ENCODE assay signal across 8 cellular contexts in the genomic region with DNA sequence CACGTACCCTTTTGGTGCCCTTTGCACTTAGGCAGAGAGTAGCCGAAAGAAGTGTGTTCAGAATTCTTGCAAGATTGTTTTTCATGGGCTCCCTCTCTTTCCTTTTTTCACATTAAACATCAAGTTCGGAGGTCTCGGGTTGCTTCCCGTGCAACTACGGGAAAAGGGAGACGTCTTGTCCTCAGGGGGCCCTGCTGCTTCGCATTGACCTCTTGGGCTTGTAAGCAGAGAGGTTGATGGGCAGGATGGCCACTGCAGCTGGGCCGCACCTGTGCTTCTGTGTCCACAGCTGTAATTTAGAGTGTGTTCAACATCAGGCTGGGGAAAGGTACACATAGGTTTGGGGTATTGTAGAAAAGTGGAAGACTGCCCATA.
DNase-seq lines count a peak whose midpoint lies in the region; ATAC-seq and TF ChIP-seq lines count a peak whose summit lies in the region.

No MANE protein-coding gene starts in this region.

- no TSS peak for BruUV-seq in MCF 10A (replicated peaks; lab: Mats Ljungman, UMichigan)

- no peak overlapping the region for H3K27ac Mint-ChIP-seq in MCF 10A (ENCODE audit: low read depth, unreplicated experiment)
- H3K27ac Mint-ChIP-seq in naive B cell = peak overlapping the region in 2 of 6 donors; percentile 42 to 66

- CTCF ChIA-PET in MCF 10A (lab: Yijun Ruan, JAX) = no interaction called here

- H3K4me3 ChIP-seq in breast epithelium = peak overlapping the region; percentile 54 to 81 (median 62)
- peak overlapping the region; percentile 45 for H3K4me3 ChIP-seq in ectodermal cell (ENCODE audit: insufficient read depth, low read depth, low read length)
- H3K4me3 ChIP-seq in upper lobe of right lung = peak overlapping the region; percentile 63

- no peak for TF ChIP-seq POLR2A in breast epithelium (IDR thresholded peaks at IDR 0.05)

- POLR2A ChIA-PET in MCF 10A (lab: Yijun Ruan, JAX) = no interaction called here

- TF ChIP-seq CTCF in breast epithelium (IDR thresholded peaks at IDR 0.05) (no peak), MCF 10A (IDR thresholded peaks at IDR 0.05; ENCODE audit: unreplicated experiment) (no peak), upper lobe of right lung (IDR thresholded peaks at IDR 0.05) (no peak), omental fat pad (IDR thresholded peaks at IDR 0.05) (no peak)

- H3K36me3 Mint-ChIP-seq in MCF 10A (ENCODE audit: insufficient read depth, unreplicated experiment) = no peaks in the 10 kb centered on the region
- H3K36me3 Mint-ChIP-seq in naive B cell = no peaks in the 10 kb centered on the region

- no peaks in the 10 kb centered on the region for H3K27me3 Mint-ChIP-seq in MCF 10A (ENCODE audit: insufficient read depth, unreplicated experiment)
- no peaks in the 10 kb centered on the region for H3K27me3 Mint-ChIP-seq in naive B cell

- H3K27me3 ChIP-seq in breast epithelium = no peaks in the 10 kb centered on the region
- peaks cover 41% of the 10 kb centered on the region for H3K27me3 ChIP-seq in ectodermal cell (ENCODE audit: control insufficient read depth, insufficient read depth, low read length, poor library complexity, severe bottlenecking)
- H3K27me3 ChIP-seq in upper lobe of right lung = no peaks in the 10 kb centered on the region

- H3K27ac ChIP-seq in breast epithelium (peak overlapping the region in 1 of 2 donors; percentile 70), ectodermal cell (ENCODE audit: insufficient read depth, low read depth, low read length, poor library complexity, severe bottlenecking) (no peak overlapping the region), upper lobe of right lung (peak overlapping the region; percentile 92)

- intact Hi-C loops in breast epithelium (cut with DNase I; ENCODE audit: low total_unique reads) = no loop called here
- intact Hi-C loops in MCF 10A (cut with micrococcal nuclease) = no loop called here
- intact Hi-C loops in upper lobe of right lung (cut with DNase I) = no loop called here

- no peaks in the 10 kb centered on the region for H3K36me3 ChIP-seq in breast epithelium
- no peaks in the 10 kb centered on the region for H3K36me3 ChIP-seq in ectodermal cell (ENCODE audit: control insufficient read depth, insufficient read depth, low read length)
- no peaks in the 10 kb centered on the region for H3K36me3 ChIP-seq in upper lobe of right lung

- DNase-seq in breast epithelium (ENCODE audit: low spot score in 2 of 2) (no peak), MCF 10A (ENCODE audit: unreplicated experiment) (no peak), naive B cell (no peak), upper lobe of right lung (no peak), SW480 (ENCODE audit: low spot score) (no peak), omental fat pad (ENCODE audit: low spot score) (no peak)

- H3K4me3 Mint-ChIP-seq in MCF 10A (ENCODE audit: unreplicated experiment) (no peak overlapping the region), naive B cell (peak overlapping the region; percentile 22 to 96 (median 94))

- no peaks in the 10 kb centered on the region for H3K4me1 Mint-ChIP-seq in MCF 10A (ENCODE audit: insufficient read depth, unreplicated experiment)
- H3K4me1 Mint-ChIP-seq in naive B cell = peaks cover 20 to 33% (median 26%) of the 10 kb centered on the region in 3 donors

- ATAC-seq in naive B cell (ENCODE audit: low read depth in 2 of 2) (no peak), upper lobe of right lung (no peak), omental fat pad (ENCODE audit: low FRiP score) (no peak), HG02678 (IDR thresholded peaks at IDR 0.05; ENCODE audit: unreplicated experiment) (no peak)

- H3K9me3 Mint-ChIP-seq in MCF 10A (ENCODE audit: unreplicated experiment) (no peaks in the 10 kb centered on the region), naive B cell (no peaks in the 10 kb centered on the region)

- H3K9me3 ChIP-seq in breast epithelium = no peaks in the 10 kb centered on the region
- H3K9me3 ChIP-seq in ectodermal cell (ENCODE audit: control insufficient read depth, low read length) = no peaks in the 10 kb centered on the region
- no peaks in the 10 kb centered on the region for H3K9me3 ChIP-seq in upper lobe of right lung

- WGBS in ectodermal cell, 2 experiments = 18% methylated on average over 9 of the region's 9 CpGs

- H3K4me1 ChIP-seq in breast epithelium = no peaks in the 10 kb centered on the region
- no peaks in the 10 kb centered on the region for H3K4me1 ChIP-seq in ectodermal cell (ENCODE audit: control insufficient read depth, insufficient read depth, low read length)
- H3K4me1 ChIP-seq in upper lobe of right lung = no peaks in the 10 kb centered on the region
